1 cellular context compared by ENCODE assay signal in genomic region chr1:165845992-165846748, GRCh38.
TF ChIP-seq lines count a peak whose summit lies in the region.

No MANE protein-coding gene starts in this region.

TF ChIP-seq in GM12878, 131 proteins besides CTCF, POLR2A, EP300 and RAD21 (continued from another document):
- TF ChIP-seq GABPA (IDR thresholded peaks at IDR 0.05; ENCODE audit: low read depth) (no peak), ETV6 (conservative IDR thresholded peaks at IDR 0.05 in 1 of 2, IDR thresholded peaks at IDR 0.05 in 1 of 2; ENCODE audit: borderline replicate concordance in 1 of 2, low read depth in 1 of 2) (no peak), IKZF2 (IDR thresholded peaks at IDR 0.05) (0 out of 4 replicates have a peak, but pooled peaks of 1 of the 2 experiments have one; percentile 11)
